In genomic region chr6:21003780-21004541, GRCh38 we compare ENCODE assay signal across 9 cellular contexts.
DNase-seq lines count a peak whose midpoint lies in the region; ATAC-seq and TF ChIP-seq lines count a peak whose summit lies in the region.
"Had no signal": no experiment of that assay in that cellular context is flagged by ENCODE, and none has a peak within 500 bp of the region (broad histone marks: within the 10 kb centered on the region; RNA-seq: fewer than 3 reads in every experiment).

No MANE protein-coding gene starts in this region.

- DNase-seq in activated naive CD8-positive, alpha-beta T cell treated with anti-CD3 and anti-CD28 coated beads for 36 hours, result no peak
- DNase-seq in activated naive CD8-positive, alpha-beta T cell treated with anti-CD3 and anti-CD28 coated beads, Interleukin-2, amount 50 U/mL, for 24 hours, result no peak
- DNase-seq in PC-3 (peak; percentile 93), non-pigmented ciliary epithelial cell (ENCODE audit: low read depth) (peak; percentile 55), T1000 (lab: John Stamatoyannopoulos, UW) (no peak)
- no peak for DNase-seq in stimulated activated CD4-positive, alpha-beta T cell treated with anti-CD3 and anti-CD28 coated beads, Interleukin-4, amount 100 ng/mL, for 24 hours
- no peak for DNase-seq in stimulated activated CD4-positive, alpha-beta T cell treated with anti-CD3 and anti-CD28 coated beads, Interleukin-12 subunit alpha, Interleukin-12 subunit beta, amount 100 ng/mL, for 4 hours

- ATAC-seq in activated naive CD8-positive, alpha-beta T cell treated with anti-CD3 and anti-CD28 coated beads, Interleukin-2, amount 50 U/mL, for 24 hours, result no peak
- peak; percentile 69 for ATAC-seq in HG03095 (IDR thresholded peaks at IDR 0.05; ENCODE audit: unreplicated experiment)
- ATAC-seq in PC-3, result peak; percentile 68

- no peaks in the 10 kb centered on the region for H3K9me3 ChIP-seq in PC-3 (ENCODE audit: low read length)
- H3K9me3 ChIP-seq: neutrophil had no signal

- BruUV-seq in PC-3 (replicated peaks; lab: Mats Ljungman, UMichigan), result TSS peak; percentile 64

- CTCF ChIA-PET in PC-3 (lab: Charles Lee), result interaction anchor here (0.6 kb wide), 3 partner anchors 16 to 1981 kb away, joined by 3 to 4 read pairs (median 4); no protein-coding TSS in a partner anchor

- peak overlapping the region; percentile 61 for H2AFZ ChIP-seq in PC-3 (ENCODE audit: low read length)

- peak overlapping the region; percentile 58 for H3K9ac ChIP-seq in PC-3 (ENCODE audit: low read length)

- H3K4me3 Mint-ChIP-seq in activated naive CD8-positive, alpha-beta T cell treated with anti-CD3 and anti-CD28 coated beads for 36 hours, result no peak overlapping the region
- H3K4me3 Mint-ChIP-seq in activated naive CD8-positive, alpha-beta T cell treated with anti-CD3 and anti-CD28 coated beads, Interleukin-2, amount 50 U/mL, for 24 hours, result no peak overlapping the region

- peaks cover 5% of the 10 kb centered on the region for H3F3A ChIP-seq in PC-3 (ENCODE audit: low read length, unreplicated experiment)

- POLR2A ChIA-PET in PC-3 (lab: Charles Lee; ENCODE audit: unreplicated experiment), result interaction anchor here (0.8 kb wide), 1 partner anchor 18 kb away, joined by 5 read pairs; no protein-coding TSS in a partner anchor

- H3K4me1 Mint-ChIP-seq in activated naive CD8-positive, alpha-beta T cell treated with anti-CD3 and anti-CD28 coated beads for 36 hours, result peaks cover 3% of the 10 kb centered on the region
- H3K4me1 Mint-ChIP-seq in activated naive CD8-positive, alpha-beta T cell treated with anti-CD3 and anti-CD28 coated beads, Interleukin-2, amount 50 U/mL, for 24 hours, result peaks cover 5% of the 10 kb centered on the region

- H3K9me2 ChIP-seq in PC-3 (replicated peaks; ENCODE audit: low read length), result no peaks in the 10 kb centered on the region

- intact Hi-C loops in PC-3 (cut with micrococcal nuclease), result loop anchor here (1.0 to 5.0 kb wide), 3 partner anchors 57 to 352 kb away; no protein-coding TSS in a partner anchor

- H3K27me3 ChIP-seq in PC-3 (ENCODE audit: low read length), result no peaks in the 10 kb centered on the region
- H3K27me3 ChIP-seq: neutrophil had no signal

- H3K4me3 ChIP-seq in PC-3 (ENCODE audit: low read length), result peak overlapping the region; percentile 34; the same call in 1 of the 2 replicates

- peaks cover 49% of the 10 kb centered on the region for H3K4me1 ChIP-seq in PC-3 (ENCODE audit: insufficient read depth, low read length)

- H3K9me3 Mint-ChIP-seq in activated naive CD8-positive, alpha-beta T cell treated with anti-CD3 and anti-CD28 coated beads for 36 hours, result peaks cover 11% of the 10 kb centered on the region
- peaks cover 11% of the 10 kb centered on the region for H3K9me3 Mint-ChIP-seq in activated naive CD8-positive, alpha-beta T cell treated with anti-CD3 and anti-CD28 coated beads, Interleukin-2, amount 50 U/mL, for 24 hours

- H3K36me3 Mint-ChIP-seq in activated naive CD8-positive, alpha-beta T cell treated with anti-CD3 and anti-CD28 coated beads for 36 hours, result peaks cover 72% of the 10 kb centered on the region
- peaks cover 58% of the 10 kb centered on the region for H3K36me3 Mint-ChIP-seq in activated naive CD8-positive, alpha-beta T cell treated with anti-CD3 and anti-CD28 coated beads, Interleukin-2, amount 50 U/mL, for 24 hours (ENCODE audit: low read depth)

- H3K27ac Mint-ChIP-seq in activated naive CD8-positive, alpha-beta T cell treated with anti-CD3 and anti-CD28 coated beads for 36 hours, result peak overlapping the region; percentile 1
- no peak overlapping the region for H3K27ac Mint-ChIP-seq in activated naive CD8-positive, alpha-beta T cell treated with anti-CD3 and anti-CD28 coated beads, Interleukin-2, amount 50 U/mL, for 24 hours

- no peaks in the 10 kb centered on the region for H3K79me2 ChIP-seq in PC-3 (ENCODE audit: low read length)

- peak overlapping the region; percentile 79 for H3K27ac ChIP-seq in PC-3 (ENCODE audit: low read length)
- H3K27ac ChIP-seq: neutrophil had no signal

- 0 out of 2 replicates have a peak, but pooled peaks cover 6% of the 10 kb centered on the region for H3K36me3 ChIP-seq in PC-3 (ENCODE audit: low read depth, low read length)
- H3K36me3 ChIP-seq: neutrophil had no signal

- no peaks in the 10 kb centered on the region for H3K27me3 Mint-ChIP-seq in activated naive CD8-positive, alpha-beta T cell treated with anti-CD3 and anti-CD28 coated beads for 36 hours
- no peaks in the 10 kb centered on the region for H3K27me3 Mint-ChIP-seq in activated naive CD8-positive, alpha-beta T cell treated with anti-CD3 and anti-CD28 coated beads, Interleukin-2, amount 50 U/mL, for 24 hours

- TF ChIP-seq CTCF in PC-3 (conservative IDR thresholded peaks at IDR 0.05; ENCODE audit: low read depth, low read length), result no peak

- no peaks in the 10 kb centered on the region for H4K20me1 ChIP-seq in PC-3 (ENCODE audit: low read length)

- peak overlapping the region; percentile 40 for H3K4me2 ChIP-seq in PC-3 (ENCODE audit: low read length)

Comparison
In these comparisons a context has a peak if more than half of its experiments do, and no peak if none do; other contexts are left out.
1. DNase-seq: peak in PC-3 (single experiment) and non-pigmented ciliary epithelial cell (single experiment); none in activated naive CD8-positive, alpha-beta T cell treated with anti-CD3 and anti-CD28 coated beads for 36 hours (single experiment), activated naive CD8-positive, alpha-beta T cell treated with anti-CD3 and anti-CD28 coated beads, Interleukin-2, amount 50 U/mL, for 24 hours (single experiment), stimulated activated CD4-positive, alpha-beta T cell treated with anti-CD3 and anti-CD28 coated beads, Interleukin-4, amount 100 ng/mL, for 24 hours (single experiment), T1000 (single experiment) and stimulated activated CD4-positive, alpha-beta T cell treated with anti-CD3 and anti-CD28 coated beads, Interleukin-12 subunit alpha, Interleukin-12 subunit beta, amount 100 ng/mL, for 4 hours (single experiment).